25 cellular contexts compared by ENCODE assay signal in the genomic region with DNA sequence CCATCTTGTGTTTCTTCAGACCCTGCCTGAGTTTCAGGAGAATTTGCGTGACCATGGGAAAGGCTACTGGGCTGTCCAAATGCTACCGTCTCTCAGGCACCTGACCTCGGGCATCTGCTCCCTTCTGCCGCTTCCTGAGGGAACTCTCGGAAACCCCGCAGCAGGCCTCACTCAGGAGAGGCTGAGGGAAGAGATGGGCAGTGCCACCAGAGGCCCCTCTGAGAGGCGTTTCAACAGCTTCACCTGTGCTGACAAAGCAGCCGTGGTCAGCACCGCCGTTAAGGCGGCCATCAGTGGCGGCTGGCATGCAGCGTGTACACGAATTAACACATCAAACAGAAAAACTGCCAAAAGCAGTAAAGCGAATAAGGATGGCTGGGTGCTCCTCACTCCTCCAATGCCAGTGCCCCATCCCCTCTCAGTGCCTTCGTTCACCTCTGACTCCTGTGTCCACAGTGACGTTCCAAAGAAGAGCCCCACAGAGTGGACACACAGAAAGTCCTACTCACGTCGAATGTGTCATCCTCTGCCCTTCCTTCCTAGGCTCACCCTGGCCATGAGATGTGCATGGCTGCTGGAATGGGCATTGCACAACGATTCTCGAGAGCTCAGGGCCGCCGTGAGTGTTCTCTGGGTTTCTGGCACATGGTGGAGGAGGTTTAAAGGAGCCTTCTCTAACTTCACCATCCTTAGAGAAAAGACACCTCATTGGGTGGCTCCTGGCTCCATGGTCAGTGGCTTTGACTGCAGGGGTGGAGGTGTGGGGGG. TPM values are rescaled to one million over a fixed set of nuclear protein-coding genes. Genes with fewer than 3 reads are reported as not detected.
DNase-seq lines count a peak whose midpoint lies in the region; ATAC-seq, FAIRE-seq and TF ChIP-seq lines count a peak whose summit lies in the region.
"Had no signal": no experiment of that assay in that cellular context is flagged by ENCODE, and none has a peak within 500 bp of the region (broad histone marks: within the 10 kb centered on the region; RNA-seq: fewer than 3 reads in every experiment).

No MANE protein-coding gene starts in this region.

- no peak for TF ChIP-seq RAD21 in HepG2 (CRISPR knock-in tag; IDR thresholded peaks at IDR 0.05)

- intact Hi-C loops in HepG2 (cut with micrococcal nuclease; ENCODE audit: unreplicated experiment) (no loop called here), esophagus squamous epithelium (cut with DNase I) (no loop called here)

- no TSS peak for BruUV-seq in HepG2 (replicated peaks; lab: Mats Ljungman, UMichigan)

- TF ChIP-seq POLR2A in HepG2 (IDR thresholded peaks at IDR 0.05; ENCODE audit: insufficient read depth in 1 of 2, low read depth in 2 of 2, low read length in 2 of 2) (no peak), esophagus squamous epithelium (IDR thresholded peaks at IDR 0.05) (no peak)

- no peak overlapping the region for H3K9ac ChIP-seq in HepG2 (ENCODE audit: insufficient read depth, low read depth, low read length)

- POLR2A ChIA-PET in HepG2 (lab: Yijun Ruan, JAX) = interaction anchor here (0.7 kb wide), 1 partner anchor 12 kb away, joined by 3 read pairs; no protein-coding TSS in a partner anchor
- POLR2A ChIA-PET in RWPE1 (lab: Yijun Ruan, JAX; ENCODE audit: low non-redundant PET) = no interaction called here

- H3K27me3 ChIP-seq in H7 (ENCODE audit: control insufficient read depth, insufficient read depth, low read length) = peaks cover 6% of the 10 kb centered on the region
- peaks cover 6 to 21% of the 10 kb centered on the region in 2 experiments; a peak in 4 of 5 replicates for H3K27me3 ChIP-seq in HepG2 (ENCODE audit: control insufficient read depth in 1 of 2, insufficient read depth in 2 of 2, low read length in 2 of 2)
- H3K27me3 ChIP-seq in esophagus squamous epithelium = peaks cover 0 to 45% (median 0%) of the 10 kb centered on the region in 4 donors

- H3K4me2 ChIP-seq in HepG2 (ENCODE audit: low read depth, low read length) = no peak overlapping the region

- 0 out of 2 replicates have a peak, but pooled peaks cover under 1% of the 10 kb centered on the region for H4K20me1 ChIP-seq in HepG2 (ENCODE audit: insufficient read depth, low read length)

- TF ChIP-seq CTCF in HepG2 (CRISPR knock-in tag; IDR thresholded peaks at IDR 0.05) (no peak), RWPE1 (conservative IDR thresholded peaks at IDR 0.05; ENCODE audit: low read depth) (no peak), esophagus squamous epithelium (IDR thresholded peaks at IDR 0.05) (no peak)

- no peak for TF ChIP-seq EP300 in HepG2 (IDR thresholded peaks at IDR 0.05; ENCODE audit: low read depth in 2 of 2, low read length in 2 of 2)
- no peak for TF ChIP-seq EP300 in HepG2 (CRISPR knock-in tag; IDR thresholded peaks at IDR 0.05; ENCODE audit: borderline replicate concordance)

- H3K36me3 ChIP-seq in H7 (replicated peaks; ENCODE audit: control insufficient read depth, insufficient read depth, low read length) (no peaks in the 10 kb centered on the region), HepG2 (replicated peaks in 1 of 2; ENCODE audit: control insufficient read depth in 1 of 2, insufficient read depth in 2 of 2, low read length in 2 of 2) (no peaks in the 10 kb centered on the region), esophagus squamous epithelium (no peaks in the 10 kb centered on the region)
- H3K36me3 ChIP-seq: left ventricle myocardium inferior, SJSA1 had no signal

- WGBS in HepG2 (ENCODE audit: low lambda C conversion rate) = 7% methylated on average over 19 of the region's 23 CpGs
- WGBS in esophagus squamous epithelium, 2 donors = 55 to 59% methylated on average over 11 to 18 of the region's 23 CpGs

- H3K4me3 ChIP-seq in H7 (ENCODE audit: insufficient read depth, low read depth, low read length) (no peak overlapping the region), HepG2 (replicated peaks in 1 of 3; ENCODE audit: insufficient read depth in 1 of 3, low read depth in 2 of 3, low read length in 3 of 3) (no peak overlapping the region), esophagus squamous epithelium (no peak overlapping the region)
- H3K4me3 ChIP-seq: left ventricle myocardium inferior, SJSA1 had no signal

- FAIRE-seq in HepG2 (lab: Jason Lieb, UNC) = no peak

- no peaks in the 10 kb centered on the region for H3K79me2 ChIP-seq in HepG2 (ENCODE audit: insufficient read depth, low read length)

- H3K9me3 ChIP-seq in HepG2 (ENCODE audit: low read length) (no peaks in the 10 kb centered on the region), esophagus squamous epithelium (no peaks in the 10 kb centered on the region)
- H3K9me3 ChIP-seq: left ventricle myocardium inferior, SJSA1 had no signal

- DNase-seq in AG08396 (ENCODE audit: low spot score) = peak; percentile 43
- peak; percentile 58 for DNase-seq in H7
- peak; percentile 46 for DNase-seq in amniotic epithelial cell (ENCODE audit: low read depth)
- DNase-seq in HepG2 (ENCODE audit: low spot score) = no peak
- no peak for DNase-seq in RWPE1 (ENCODE audit: low spot score)
- no peak for DNase-seq in esophagus squamous epithelium (lab: John Stamatoyannopoulos, UW)
- no peak for DNase-seq in SIG-M5 treated with dmso at 0.1 percent for 504 hours (lab: John Stamatoyannopoulos, UW; ENCODE audit: unreplicated experiment)
- DNase-seq: activated CD4-positive, alpha-beta T cell treated with anti-CD3 and anti-CD28 coated beads, Interleukin-2, amount 10 ng/mL, durations not matched to agents 24 days and 14 days; activated CD8-positive, alpha-beta memory T cell treated with anti-CD3 and anti-CD28 coated beads, Interleukin-2, amount 10 ng/mL, durations not matched to agents 7 days and 5 days; activated naive CD8-positive, alpha-beta T cell treated with anti-CD3 and anti-CD28 coated beads, Interleukin-2, amount 10 ng/mL, durations not matched to agents 7 days and 5 days; C1 segment of cervical spinal cord; Calu3; effector CD8-positive, alpha-beta T cell; Karpas-422; left ventricle myocardium inferior; midbrain; MV-4-11; NCI-H2029; NCI-H2227 treated with DMSO at 0.1 percent for 48 hours; NCI-H774; T-helper 17 cell had no signal

- no peak overlapping the region for H2AFZ ChIP-seq in HepG2 (ENCODE audit: low read length)

- in situ Hi-C loops in HepG2 (cut with HindIII; ENCODE audit: extremely low pct_ligation_motif_present, low pct_unique_long_range_greater_than_20kb) = no loop called here

- no peak for ATAC-seq in HepG2
- ATAC-seq in GM18909 (IDR thresholded peaks at IDR 0.05; ENCODE audit: poor library complexity, unreplicated experiment) = no peak
- ATAC-seq: activated CD8-positive, alpha-beta memory T cell treated with anti-CD3 and anti-CD28 coated beads, Interleukin-2, amount 10 ng/mL, durations not matched to agents 7 days and 5 days; natural killer cell treated with Interleukin-12 subunit alpha and Interleukin-12 subunit beta and Interleukin-15 and Interleukin-18, amount 100 ng/mL, for 72 hours; T-helper 17 cell had no signal

- H3K4me1 ChIP-seq in HepG2 (ENCODE audit: insufficient read depth, low read length) = peaks cover 14% of the 10 kb centered on the region
- H3K4me1 ChIP-seq in esophagus squamous epithelium = no peaks in the 10 kb centered on the region
- H3K4me1 ChIP-seq: left ventricle myocardium inferior, SJSA1 had no signal

- H3K27ac ChIP-seq in HepG2 (ENCODE audit: extremely low read length, insufficient read depth, low read length) (no peak overlapping the region), RWPE1 (no peak overlapping the region), esophagus squamous epithelium (no peak overlapping the region)
- H3K27ac ChIP-seq: left ventricle myocardium inferior, SJSA1, VCaP had no signal

- CTCF ChIA-PET in HepG2 (lab: Yijun Ruan, JAX; ENCODE audit: low intra/inter-chr PET ratio, low total read pairs) (no interaction called here), RWPE1 (lab: Yijun Ruan, JAX) (no interaction called here)

RNA-seq across cellular contexts. Expression of gene CEP170B, which starts 13.0 kb away (rescaled TPM):
- 20.8 and 21.4 TPM in 2 replicates for total RNA-seq in H7 (2014; rRNA removed; shearing (Covaris generic))
- total RNA-seq in HepG2 (2016; rRNA removed; fragmentation: Illumina TruSeq; extraction: Trizol) (4.4 and 8.8 TPM in 2 replicates), esophagus squamous epithelium (10 to 100 TPM; 18.2 to 41.0 (median 30.6) TPM)
- 1.9 and 3.8 TPM in 2 replicates for total RNA-seq in HepG2 (2016; cell fraction: cytosol; rRNA removed; fragmentation: Illumina TruSeq; extraction: Trizol; ENCODE audit: low read depth)
- total RNA-seq in HepG2 (2016; cell fraction: insoluble cytoplasmic fraction; rRNA removed; fragmentation: Illumina TruSeq; extraction: Trizol) = 3.5 and 8.9 TPM in 2 replicates
- 2.8 and 3.2 TPM in 2 replicates for total RNA-seq in HepG2 (2016; cell fraction: membrane; rRNA removed; fragmentation: Illumina TruSeq; extraction: Trizol)
- 7.2 and 8.8 TPM in 2 replicates for total RNA-seq in HepG2 (2016; cell fraction: nucleus; rRNA removed; fragmentation: Illumina TruSeq; extraction: Trizol)
- polyA plus RNA-seq in HepG2 (2011; rRNA removed) = 4.3 and 6.2 TPM in 2 replicates
- polyA plus RNA-seq in HepG2 (2011; cell fraction: cytosol; rRNA removed) = 3.5 and 4.9 TPM in 2 replicates
- polyA plus RNA-seq in HepG2 (2011; cell fraction: nucleus; rRNA removed) = 25.2 and 37.7 TPM in 2 replicates
- polyA plus RNA-seq in HepG2 (2012) = 7.4 and 10.5 TPM in 2 replicates
- polyA plus RNA-seq in HepG2 (2016; cell fraction: cytosol; fragmentation: Illumina TruSeq; extraction: Trizol; ENCODE audit: low read depth) = 0.50 and 0.58 TPM in 2 replicates
- 4.9 and 7.1 TPM in 2 replicates for polyA plus RNA-seq in HepG2 (2016; cell fraction: insoluble cytoplasmic fraction; fragmentation: Illumina TruSeq; extraction: Trizol; ENCODE audit: low read depth)
- 1.8 and 2.2 TPM in 2 replicates for polyA plus RNA-seq in HepG2 (2016; cell fraction: membrane; fragmentation: Illumina TruSeq; extraction: Trizol; ENCODE audit: low read depth)
- polyA plus RNA-seq in HepG2 (2016; cell fraction: nucleus; fragmentation: Illumina TruSeq; extraction: Trizol; ENCODE audit: insufficient read depth, low read depth) = 43.8 and 50.2 TPM in 2 replicates
- 6.4 and 7.9 TPM in 2 replicates for polyA minus RNA-seq in HepG2 (2011; rRNA and poly(A)+ RNA removed; ENCODE audit: low replicate concordance)
- polyA minus RNA-seq in HepG2 (2011; cell fraction: cytosol; rRNA and poly(A)+ RNA removed) = 4.6 and 7.0 TPM in 2 replicates
- polyA minus RNA-seq in HepG2 (2011; cell fraction: nucleus; rRNA and poly(A)+ RNA removed) = 4.1 and 5.7 TPM in 2 replicates

RNA-seq across cellular contexts. Expression of gene ZBTB42, which starts 51.2 kb away (rescaled TPM):
- total RNA-seq in H7 (2014; rRNA removed; shearing (Covaris generic)) = 9.1 and 9.5 TPM in 2 replicates
- 3.2 and 4.2 TPM in 2 replicates for total RNA-seq in HepG2 (2016; rRNA removed; fragmentation: Illumina TruSeq; extraction: Trizol)
- 1.2 and 1.6 TPM in 2 replicates for total RNA-seq in HepG2 (2016; cell fraction: cytosol; rRNA removed; fragmentation: Illumina TruSeq; extraction: Trizol; ENCODE audit: low read depth)
- 2.4 and 3.9 TPM in 2 replicates for total RNA-seq in HepG2 (2016; cell fraction: insoluble cytoplasmic fraction; rRNA removed; fragmentation: Illumina TruSeq; extraction: Trizol)
- 4.3 and 4.4 TPM in 2 replicates for total RNA-seq in HepG2 (2016; cell fraction: membrane; rRNA removed; fragmentation: Illumina TruSeq; extraction: Trizol)
- 3.6 and 4.2 TPM in 2 replicates for total RNA-seq in HepG2 (2016; cell fraction: nucleus; rRNA removed; fragmentation: Illumina TruSeq; extraction: Trizol)
- 2.8 and 4.0 TPM in 2 replicates for polyA plus RNA-seq in HepG2 (2011; rRNA removed)
- 3.7 and 4.3 TPM in 2 replicates for polyA plus RNA-seq in HepG2 (2011; cell fraction: cytosol; rRNA removed)
- 7.2 and 7.5 TPM in 2 replicates for polyA plus RNA-seq in HepG2 (2011; cell fraction: nucleus; rRNA removed)
- polyA plus RNA-seq in HepG2 (2012) = 3.6 and 4.3 TPM in 2 replicates
- polyA plus RNA-seq in HepG2 (2016; cell fraction: cytosol; fragmentation: Illumina TruSeq; extraction: Trizol; ENCODE audit: low read depth) = 1.0 and 1.1 TPM in 2 replicates
- 2.3 and 2.7 TPM in 2 replicates for polyA plus RNA-seq in HepG2 (2016; cell fraction: insoluble cytoplasmic fraction; fragmentation: Illumina TruSeq; extraction: Trizol; ENCODE audit: low read depth)
- 3.4 and 3.5 TPM in 2 replicates for polyA plus RNA-seq in HepG2 (2016; cell fraction: membrane; fragmentation: Illumina TruSeq; extraction: Trizol; ENCODE audit: low read depth)
- 2.8 and 3.1 TPM in 2 replicates for polyA plus RNA-seq in HepG2 (2016; cell fraction: nucleus; fragmentation: Illumina TruSeq; extraction: Trizol; ENCODE audit: insufficient read depth, low read depth)
- 6.6 and 17.0 TPM in 2 replicates for polyA minus RNA-seq in HepG2 (2011; rRNA and poly(A)+ RNA removed; ENCODE audit: low replicate concordance)
- polyA minus RNA-seq in HepG2 (2011; cell fraction: cytosol; rRNA and poly(A)+ RNA removed) = 6.2 and 8.1 TPM in 2 replicates
- polyA minus RNA-seq in HepG2 (2011; cell fraction: nucleus; rRNA and poly(A)+ RNA removed) = 8.2 TPM in 2 replicates
- total RNA-seq in esophagus squamous epithelium = 10 to 100 TPM in 2 of 4 donors, 1 to 10 TPM in 2; 4.7 to 14.2 (median 8.4) TPM

RNA-seq across cellular contexts. Expression of gene AKT1, which starts 56.5 kb away (rescaled TPM):
- 152 and 165 TPM in 2 replicates for total RNA-seq in H7 (2014; rRNA removed; shearing (Covaris generic))
- total RNA-seq in HepG2 (2016; rRNA removed; fragmentation: Illumina TruSeq; extraction: Trizol) = 85.7 and 96.2 TPM in 2 replicates
- total RNA-seq in HepG2 (2016; cell fraction: cytosol; rRNA removed; fragmentation: Illumina TruSeq; extraction: Trizol; ENCODE audit: low read depth) = 66.8 and 84.2 TPM in 2 replicates
- 76.8 and 97.9 TPM in 2 replicates for total RNA-seq in HepG2 (2016; cell fraction: insoluble cytoplasmic fraction; rRNA removed; fragmentation: Illumina TruSeq; extraction: Trizol)
- 171 and 190 TPM in 2 replicates for total RNA-seq in HepG2 (2016; cell fraction: membrane; rRNA removed; fragmentation: Illumina TruSeq; extraction: Trizol)
- 48.2 and 57.1 TPM in 2 replicates for total RNA-seq in HepG2 (2016; cell fraction: nucleus; rRNA removed; fragmentation: Illumina TruSeq; extraction: Trizol)
- 116 and 135 TPM in 2 replicates for polyA plus RNA-seq in HepG2 (2011; rRNA removed)
- polyA plus RNA-seq in HepG2 (2011; cell fraction: cytosol; rRNA removed) = 114 and 136 TPM in 2 replicates
- 362 and 435 TPM in 2 replicates for polyA plus RNA-seq in HepG2 (2011; cell fraction: nucleus; rRNA removed)
- 58.6 and 80.7 TPM in 2 replicates for polyA plus RNA-seq in HepG2 (2012)
- polyA plus RNA-seq in HepG2 (2016; cell fraction: cytosol; fragmentation: Illumina TruSeq; extraction: Trizol; ENCODE audit: low read depth) = 81.6 and 107 TPM in 2 replicates
- 105 and 119 TPM in 2 replicates for polyA plus RNA-seq in HepG2 (2016; cell fraction: insoluble cytoplasmic fraction; fragmentation: Illumina TruSeq; extraction: Trizol; ENCODE audit: low read depth)
- 182 and 194 TPM in 2 replicates for polyA plus RNA-seq in HepG2 (2016; cell fraction: membrane; fragmentation: Illumina TruSeq; extraction: Trizol; ENCODE audit: low read depth)
- 146 and 159 TPM in 2 replicates for polyA plus RNA-seq in HepG2 (2016; cell fraction: nucleus; fragmentation: Illumina TruSeq; extraction: Trizol; ENCODE audit: insufficient read depth, low read depth)
- polyA minus RNA-seq in HepG2 (2011; rRNA and poly(A)+ RNA removed; ENCODE audit: low replicate concordance) = 159 and 183 TPM in 2 replicates
- 76.1 and 78.3 TPM in 2 replicates for polyA minus RNA-seq in HepG2 (2011; cell fraction: cytosol; rRNA and poly(A)+ RNA removed)
- 46.7 and 48.0 TPM in 2 replicates for polyA minus RNA-seq in HepG2 (2011; cell fraction: nucleus; rRNA and poly(A)+ RNA removed)
- 10 to 100 TPM; 66.6 to 93.7 (median 71.3) TPM for total RNA-seq in esophagus squamous epithelium

Comparison
In these comparisons a context has a peak if more than half of its experiments do, and no peak if none do; other contexts are left out.
1. DNase-seq: peak in AG08396 (single experiment), H7 (single experiment) and amniotic epithelial cell (single experiment); none in HepG2 (single experiment), RWPE1 (single experiment), esophagus squamous epithelium (single experiment) and SIG-M5 treated with dmso at 0.1 percent for 504 hours (single experiment).